In the genomic region with DNA sequence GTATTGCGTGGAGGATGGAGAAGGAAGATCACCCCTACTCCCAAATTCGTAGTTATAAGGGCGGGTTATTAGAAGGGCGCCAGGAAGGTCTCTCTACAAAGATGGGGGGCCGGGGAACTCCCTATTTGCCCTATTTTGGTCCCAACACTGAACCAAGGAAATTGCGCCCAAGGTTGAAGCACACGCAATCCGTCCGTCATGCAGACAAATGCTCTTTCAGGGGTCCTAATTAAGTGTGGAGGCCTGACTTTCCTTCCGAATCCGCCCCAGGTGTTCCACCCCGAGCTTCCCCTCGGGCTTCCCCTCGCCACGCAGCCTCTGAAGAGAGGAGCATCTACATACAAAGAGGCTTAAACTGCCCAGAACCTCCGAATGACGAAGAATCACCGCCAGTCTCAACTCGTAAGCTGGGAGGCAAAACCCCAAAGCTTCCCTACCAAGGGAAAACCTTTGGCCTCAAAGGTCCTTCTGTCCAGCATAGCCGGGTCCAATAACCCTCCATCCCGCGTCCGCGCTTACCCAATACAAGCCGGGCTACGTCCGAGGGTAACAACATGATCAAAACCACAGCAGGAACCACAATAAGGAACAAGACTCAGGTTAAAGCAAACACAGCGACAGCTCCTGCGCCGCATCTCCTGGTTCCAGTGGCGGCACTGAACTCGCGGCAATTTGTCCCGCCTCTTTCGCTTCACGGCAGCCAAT, we compare ENCODE assay signal across 8 cellular contexts. TPM values are rescaled to one million over a fixed set of nuclear protein-coding genes. Genes with fewer than 3 reads are reported as not detected.
DNase-seq lines count a peak whose midpoint lies in the region; ATAC-seq lines count a peak whose summit lies in the region.

A gene (minus strand): TSS at position 658 of the 705 bp plus-strand sequence. CDS start 102 bp downstream, at position 556.

- intact Hi-C loops in activated T-helper 2 cell treated with anti-CD3 and anti-CD28 coated beads, Interferon-gamma antibody, Interleukin-2, Interleukin-4, amounts not matched to agents 10 μg/mL and 5 μg/mL and 100 μg/mL, durations not matched to agents 14 hours and 24 hours and 36 hours (cut with micrococcal nuclease) = loop anchor here (1.0 to 5.0 kb wide), 4 partner anchors 22 to 657 kb away; a partner anchor contains a TSS

- H3K27ac ChIP-seq in skin epidermis = peak within 1 kb of the TSS; percentile 75 to 98 (median 93)

- DNase-seq in NCI-H1105 treated with DMSO at 0.1 percent for 48 hours (lab: John Stamatoyannopoulos, UW) (peak; percentile 63), NCI-H1105 (lab: John Stamatoyannopoulos, UW) (no peak), hepatic stellate cell (ENCODE audit: low spot score) (peak; percentile 34), A172 (ENCODE audit: low spot score) (no peak)
- DNase-seq in activated T-helper 2 cell treated with anti-CD3 and anti-CD28 coated beads, Interferon-gamma antibody, Interleukin-2, Interleukin-4, amounts not matched to agents 10 μg/mL and 5 μg/mL and 100 μg/mL, durations not matched to agents 14 hours and 24 hours and 36 hours (ENCODE audit: low spot score) = peak; percentile 18

- H3K27me3 Mint-ChIP-seq in activated T-helper 2 cell treated with anti-CD3 and anti-CD28 coated beads, Interferon-gamma antibody, Interleukin-2, Interleukin-4, amounts not matched to agents 10 μg/mL and 5 μg/mL and 100 μg/mL, durations not matched to agents 14 hours and 24 hours and 36 hours (ENCODE audit: low read depth) = no peaks in the 10 kb centered on the region

- no peak within 1 kb of the TSS for H3K4me3 Mint-ChIP-seq in activated T-helper 2 cell treated with anti-CD3 and anti-CD28 coated beads, Interferon-gamma antibody, Interleukin-2, Interleukin-4, amounts not matched to agents 10 μg/mL and 5 μg/mL and 100 μg/mL, durations not matched to agents 14 hours and 24 hours and 36 hours (ENCODE audit: low read depth)

- peak; percentile 1 for ATAC-seq in HG03442 (IDR thresholded peaks at IDR 0.05; ENCODE audit: unreplicated experiment)
- no peak for ATAC-seq in esophagus mucosa

- H3K36me3 Mint-ChIP-seq in activated T-helper 2 cell treated with anti-CD3 and anti-CD28 coated beads, Interferon-gamma antibody, Interleukin-2, Interleukin-4, amounts not matched to agents 10 μg/mL and 5 μg/mL and 100 μg/mL, durations not matched to agents 14 hours and 24 hours and 36 hours (ENCODE audit: low read depth) = peaks cover 34% of the 10 kb centered on the region

- peaks cover 48% of the 10 kb centered on the region for H3K4me1 Mint-ChIP-seq in activated T-helper 2 cell treated with anti-CD3 and anti-CD28 coated beads, Interferon-gamma antibody, Interleukin-2, Interleukin-4, amounts not matched to agents 10 μg/mL and 5 μg/mL and 100 μg/mL, durations not matched to agents 14 hours and 24 hours and 36 hours (ENCODE audit: low read depth)

- no peaks in the 10 kb centered on the region for H3K9me3 Mint-ChIP-seq in activated T-helper 2 cell treated with anti-CD3 and anti-CD28 coated beads, Interferon-gamma antibody, Interleukin-2, Interleukin-4, amounts not matched to agents 10 μg/mL and 5 μg/mL and 100 μg/mL, durations not matched to agents 14 hours and 24 hours and 36 hours

- H3K4me3 ChIP-seq in skin epidermis = peak within 1 kb of the TSS; percentile 34 to 90 (median 70)

- H3K27ac Mint-ChIP-seq in activated T-helper 2 cell treated with anti-CD3 and anti-CD28 coated beads, Interferon-gamma antibody, Interleukin-2, Interleukin-4, amounts not matched to agents 10 μg/mL and 5 μg/mL and 100 μg/mL, durations not matched to agents 14 hours and 24 hours and 36 hours = no peak within 1 kb of the TSS

RNA-seq across cellular contexts. Expression of the gene that starts here (rescaled TPM):
- 25.6 and 28.5 TPM in 2 replicates for total RNA-seq in activated T-helper 2 cell treated with anti-CD3 and anti-CD28 coated beads, Interferon-gamma antibody, Interleukin-2, Interleukin-4, amounts not matched to agents 10 μg/mL and 5 μg/mL and 100 μg/mL, durations not matched to agents 14 hours and 24 hours and 36 hours
- total RNA-seq in esophagus mucosa = 7.9 TPM
- total RNA-seq in A172 (2014; rRNA removed; shearing (Covaris generic)) = 9.1 and 9.2 TPM in 2 replicates

Comparison
In these comparisons a context has a peak if more than half of its experiments do, and no peak if none do; other contexts are left out.
1. DNase-seq: peak in NCI-H1105 treated with DMSO at 0.1 percent for 48 hours (single experiment), activated T-helper 2 cell treated with anti-CD3 and anti-CD28 coated beads, Interferon-gamma antibody, Interleukin-2, Interleukin-4, amounts not matched to agents 10 μg/mL and 5 μg/mL and 100 μg/mL, durations not matched to agents 14 hours and 24 hours and 36 hours (single experiment) and hepatic stellate cell (single experiment); none in NCI-H1105 (single experiment) and A172 (single experiment).